In genomic region chr1:234768569-234769283, GRCh38 we compare ENCODE assay signal across 15 cellular contexts.
DNase-seq lines count a peak whose midpoint lies in the region; ATAC-seq and TF ChIP-seq lines count a peak whose summit lies in the region.
"Had no signal": no experiment of that assay in that cellular context is flagged by ENCODE, and none has a peak within 500 bp of the region (broad histone marks: within the 10 kb centered on the region; RNA-seq: fewer than 3 reads in every experiment).

No MANE protein-coding gene starts in this region.

- no peak overlapping the region for H3K4me3 ChIP-seq in GM06990 (replicated peaks; ENCODE audit: low read depth, low read length)
- H3K4me3 ChIP-seq: esophagus muscularis mucosa, psoas muscle, thoracic aorta had no signal

- DNase-seq in GM06990 (ENCODE audit: extremely low read depth, insufficient read length) (peak; percentile 65), immature natural killer cell (no peak), RWPE1 (ENCODE audit: low spot score) (no peak), NCI-H1930 (lab: John Stamatoyannopoulos, UW) (no peak), nucleus accumbens (lab: John Stamatoyannopoulos, UW) (no peak)
- DNase-seq in activated CD4-positive, alpha-beta T cell treated with anti-CD3 and anti-CD28 coated beads for 36 hours = peak; percentile 81
- DNase-seq in stimulated activated CD4-positive, alpha-beta T cell treated with anti-CD3 and anti-CD28 coated beads, Interleukin-1b, Interleukin-23, amount 100 ng/mL, for 48 hours = peak; percentile 65
- DNase-seq: brain microvascular endothelial cell, kidney, NCI-H2171 treated with DMSO at 0.1 percent for 48 hours, psoas muscle, SW 1271 had no signal

- H3K36me3 Mint-ChIP-seq in activated CD4-positive, alpha-beta T cell treated with anti-CD3 and anti-CD28 coated beads for 36 hours (ENCODE audit: low read depth) = peaks cover 3% of the 10 kb centered on the region
- no peaks in the 10 kb centered on the region for H3K36me3 Mint-ChIP-seq in activated naive CD8-positive, alpha-beta T cell
- H3K36me3 Mint-ChIP-seq in immature natural killer cell = peaks cover 0 to 3% (median 0%) of the 10 kb centered on the region in 3 donors

- peak overlapping the region; percentile 91 for H3K27ac Mint-ChIP-seq in activated CD4-positive, alpha-beta T cell treated with anti-CD3 and anti-CD28 coated beads for 36 hours
- peak overlapping the region; percentile 95 for H3K27ac Mint-ChIP-seq in activated naive CD8-positive, alpha-beta T cell
- peak overlapping the region in 1 of 6 donors; percentile 6 for H3K27ac Mint-ChIP-seq in immature natural killer cell

- no peaks in the 10 kb centered on the region for H3K27me3 ChIP-seq in GM06990 (replicated peaks; ENCODE audit: control insufficient read depth, insufficient read depth, low read length)
- H3K27me3 ChIP-seq: brain microvascular endothelial cell, esophagus muscularis mucosa had no signal

- H3K4me3 Mint-ChIP-seq in activated CD4-positive, alpha-beta T cell treated with anti-CD3 and anti-CD28 coated beads for 36 hours = peak overlapping the region; percentile 61
- H3K4me3 Mint-ChIP-seq in activated naive CD8-positive, alpha-beta T cell = peak overlapping the region; percentile 76
- no peak overlapping the region for H3K4me3 Mint-ChIP-seq in immature natural killer cell

- POLR2A ChIA-PET in activated CD4-positive, alpha-beta T cell treated with anti-CD3 and anti-CD28 coated beads for 36 hours (lab: Charles Lee) = interaction anchor here (1.0 kb wide), 1 partner anchor 157 kb away, joined by 6 read pairs; no protein-coding TSS in a partner anchor
- POLR2A ChIA-PET in RWPE1 (lab: Yijun Ruan, JAX; ENCODE audit: low non-redundant PET) = no interaction called here

- H3K27me3 Mint-ChIP-seq in activated CD4-positive, alpha-beta T cell treated with anti-CD3 and anti-CD28 coated beads for 36 hours = peaks cover 1% of the 10 kb centered on the region
- no peaks in the 10 kb centered on the region for H3K27me3 Mint-ChIP-seq in activated naive CD8-positive, alpha-beta T cell
- H3K27me3 Mint-ChIP-seq in immature natural killer cell (ENCODE audit: low read depth in 3 of 3) = peaks cover 9 to 13% (median 11%) of the 10 kb centered on the region in 3 donors

- H3K36me3 ChIP-seq in GM06990 (ENCODE audit: control insufficient read depth, insufficient read depth, low read length) = no peaks in the 10 kb centered on the region
- H3K36me3 ChIP-seq: brain microvascular endothelial cell, esophagus muscularis mucosa, thoracic aorta had no signal

- intact Hi-C loops in activated CD4-positive, alpha-beta T cell treated with anti-CD3 and anti-CD28 coated beads for 36 hours (cut with DNase I, micrococcal nuclease) = loop anchor here in 1 of 2 experiments (2.0 kb wide), 1 partner anchor 156 kb away; no protein-coding TSS in a partner anchor

- peaks cover 73% of the 10 kb centered on the region for H3K4me1 Mint-ChIP-seq in activated CD4-positive, alpha-beta T cell treated with anti-CD3 and anti-CD28 coated beads for 36 hours
- peaks cover 66% of the 10 kb centered on the region for H3K4me1 Mint-ChIP-seq in activated naive CD8-positive, alpha-beta T cell (ENCODE audit: low read depth)
- peaks cover 30 to 53% of the 10 kb centered on the region in 2 donors for H3K4me1 Mint-ChIP-seq in immature natural killer cell

- ATAC-seq in activated CD4-positive, alpha-beta T cell treated with anti-CD3 and anti-CD28 coated beads for 36 hours = peak; percentile 52
- ATAC-seq: psoas muscle had no signal

- H3K27ac ChIP-seq in RWPE1 = no peak overlapping the region
- H3K27ac ChIP-seq: brain microvascular endothelial cell, esophagus muscularis mucosa, psoas muscle, thoracic aorta had no signal

- no peaks in the 10 kb centered on the region for H3K9me3 Mint-ChIP-seq in activated CD4-positive, alpha-beta T cell treated with anti-CD3 and anti-CD28 coated beads for 36 hours (ENCODE audit: low read depth)
- no peaks in the 10 kb centered on the region for H3K9me3 Mint-ChIP-seq in activated naive CD8-positive, alpha-beta T cell (ENCODE audit: low read depth)
- H3K9me3 Mint-ChIP-seq in immature natural killer cell = no peaks in the 10 kb centered on the region

- no peak for TF ChIP-seq CTCF in GM06990 (IDR thresholded peaks at IDR 0.05; ENCODE audit: insufficient read depth, low read length, poor library complexity, severe bottlenecking)
- no peak for TF ChIP-seq CTCF in RWPE1 (conservative IDR thresholded peaks at IDR 0.05; ENCODE audit: low read depth)

- CTCF ChIA-PET in activated CD4-positive, alpha-beta T cell treated with anti-CD3 and anti-CD28 coated beads for 36 hours (lab: Charles Lee) = interaction anchor here (0.6 to 1.4 kb wide), 5 partner anchors 14 to 611 kb away, joined by 3 to 4 read pairs (median 3); no protein-coding TSS in a partner anchor
- CTCF ChIA-PET in RWPE1 (lab: Yijun Ruan, JAX) = no interaction called here

Comparison
In these comparisons a context has a peak if more than half of its experiments do, and no peak if none do; other contexts are left out.
1. DNase-seq: peak in GM06990 (single experiment), activated CD4-positive, alpha-beta T cell treated with anti-CD3 and anti-CD28 coated beads for 36 hours (single experiment) and stimulated activated CD4-positive, alpha-beta T cell treated with anti-CD3 and anti-CD28 coated beads, Interleukin-1b, Interleukin-23, amount 100 ng/mL, for 48 hours (single experiment); none in immature natural killer cell (0 of 3), RWPE1 (single experiment), NCI-H1930 (0 of 2) and nucleus accumbens (0 of 56).
2. H3K4me3 Mint-ChIP-seq: peak in activated CD4-positive, alpha-beta T cell treated with anti-CD3 and anti-CD28 coated beads for 36 hours (single experiment) and activated naive CD8-positive, alpha-beta T cell (single experiment); none in immature natural killer cell (0 of 5).